Comparison of ENCODE assay signal across 24 cellular contexts in genomic region chr6:147173675-147174339, GRCh38.
"Had no signal": no experiment of that assay in that cellular context is flagged by ENCODE, and none has a peak within 500 bp of the region (broad histone marks: within the 10 kb centered on the region; RNA-seq: fewer than 3 reads in every experiment).

No MANE protein-coding gene starts in this region.

- H3K4me1 Mint-ChIP-seq: activated B cell treated with CpG ODN at 0.5 μM for 24 hours; activated CD4-positive, alpha-beta T cell treated with anti-CD3 and anti-CD28 coated beads, Interleukin-2, amount 10 ng/mL, durations not matched to agents 24 days and 14 days; activated CD8-positive, alpha-beta memory T cell treated with anti-CD3 and anti-CD28 coated beads, Interleukin-2, amount 10 ng/mL, durations not matched to agents 7 days and 5 days; activated naive CD8-positive, alpha-beta T cell treated with anti-CD3 and anti-CD28 coated beads, Interleukin-2, amount 50 U/mL, for 24 hours; brain; central memory CD8-positive, alpha-beta T cell had no signal

- H3K36me3 ChIP-seq: Peyer's patch, SJSA1 had no signal

- H3K27ac Mint-ChIP-seq: activated B cell treated with CpG ODN at 0.5 μM for 24 hours; activated CD4-positive, alpha-beta T cell treated with anti-CD3 and anti-CD28 coated beads, Interleukin-2, amount 10 ng/mL, durations not matched to agents 24 days and 14 days; activated CD8-positive, alpha-beta memory T cell treated with anti-CD3 and anti-CD28 coated beads, Interleukin-2, amount 10 ng/mL, durations not matched to agents 7 days and 5 days; activated naive CD4-positive, alpha-beta T cell treated with anti-CD3 and anti-CD28 coated beads, Interleukin-2, amount 50 U/mL, for 72 hours; activated naive CD8-positive, alpha-beta T cell treated with anti-CD3 and anti-CD28 coated beads, Interleukin-2, amount 50 U/mL, for 24 hours; brain; T-helper 1 cell treated with Interleukin-12 subunit alpha and Interleukin-12 subunit beta and Interleukin-4 antibody, amounts not matched to agents 30 μg/mL and 1 μg/mL, for 36 hours had no signal

- H3K4me3 Mint-ChIP-seq: activated B cell treated with CpG ODN at 0.5 μM for 24 hours; activated CD4-positive, alpha-beta T cell treated with anti-CD3 and anti-CD28 coated beads, Interleukin-2, amount 10 ng/mL, durations not matched to agents 24 days and 14 days; activated CD8-positive, alpha-beta memory T cell treated with anti-CD3 and anti-CD28 coated beads, Interleukin-2, amount 10 ng/mL, durations not matched to agents 7 days and 5 days; activated naive CD8-positive, alpha-beta T cell treated with anti-CD3 and anti-CD28 coated beads, Interleukin-2, amount 50 U/mL, for 24 hours; activated T-cell treated with anti-CD3 and anti-CD28 coated beads, Interleukin-2, amount 50 U/mL, for 4 hours; brain; central memory CD8-positive, alpha-beta T cell; T-helper 1 cell treated with Interleukin-12 subunit alpha and Interleukin-12 subunit beta and Interleukin-4 antibody, amounts not matched to agents 30 μg/mL and 1 μg/mL, for 36 hours had no signal

- H3K27me3 ChIP-seq: Peyer's patch, SJSA1 had no signal

- H3K9me3 ChIP-seq: Peyer's patch, SJSA1 had no signal

- H3K27ac ChIP-seq: Peyer's patch, RWPE1, SJSA1 had no signal

- H3K36me3 Mint-ChIP-seq: activated CD8-positive, alpha-beta memory T cell treated with anti-CD3 and anti-CD28 coated beads, Interleukin-2, amount 10 ng/mL, durations not matched to agents 7 days and 5 days; activated naive CD4-positive, alpha-beta T cell treated with anti-CD3 and anti-CD28 coated beads, Interleukin-2, amount 50 U/mL, for 72 hours; brain had no signal

- H3K27me3 Mint-ChIP-seq: activated B cell treated with CpG ODN at 0.5 μM for 24 hours; activated CD4-positive, alpha-beta T cell treated with anti-CD3 and anti-CD28 coated beads, Interleukin-2, amount 10 ng/mL, durations not matched to agents 24 days and 14 days; activated CD8-positive, alpha-beta memory T cell treated with anti-CD3 and anti-CD28 coated beads, Interleukin-2, amount 10 ng/mL, durations not matched to agents 7 days and 5 days; activated naive CD8-positive, alpha-beta T cell treated with anti-CD3 and anti-CD28 coated beads, Interleukin-2, amount 50 U/mL, for 24 hours; brain; central memory CD8-positive, alpha-beta T cell had no signal

- H3K9me3 Mint-ChIP-seq: activated B cell treated with CpG ODN at 0.5 μM for 24 hours; activated CD4-positive, alpha-beta T cell treated with anti-CD3 and anti-CD28 coated beads, Interleukin-2, amount 10 ng/mL, durations not matched to agents 24 days and 14 days; activated naive CD4-positive, alpha-beta T cell treated with anti-CD3 and anti-CD28 coated beads, Interleukin-2, amount 50 U/mL, for 72 hours; activated naive CD8-positive, alpha-beta T cell treated with anti-CD3 and anti-CD28 coated beads, Interleukin-2, amount 50 U/mL, for 24 hours; activated T-cell treated with anti-CD3 and anti-CD28 coated beads, Interleukin-2, amount 50 U/mL, for 4 hours; brain; central memory CD8-positive, alpha-beta T cell; T-helper 1 cell treated with Interleukin-12 subunit alpha and Interleukin-12 subunit beta and Interleukin-4 antibody, amounts not matched to agents 30 μg/mL and 1 μg/mL, for 36 hours had no signal

- H3K4me3 ChIP-seq: Peyer's patch, SJSA1 had no signal

- DNase-seq: activated B cell treated with CpG ODN at 0.5 μM for 24 hours; activated CD4-positive, alpha-beta T cell treated with anti-CD3 and anti-CD28 coated beads for 1 hour; activated CD4-positive, alpha-beta T cell treated with anti-CD3 and anti-CD28 coated beads, Interleukin-2, amount 10 ng/mL, durations not matched to agents 24 days and 14 days; activated CD4-positive, alpha-beta T cell treated with anti-CD3 and anti-CD28 coated beads, Interleukin-2, amount 50 U/mL, for 48 hours; activated CD8-positive, alpha-beta memory T cell treated with anti-CD3 and anti-CD28 coated beads, Interleukin-2, amount 10 ng/mL, durations not matched to agents 7 days and 5 days; activated effector memory CD4-positive, alpha-beta T cell treated with anti-CD3 and anti-CD28 coated beads, Interleukin-2, amount 50 U/mL, for 16 hours; activated naive CD4-positive, alpha-beta T cell treated with Interleukin-2 at 50 U/mL for 16 hours; activated naive CD8-positive, alpha-beta T cell treated with anti-CD3 and anti-CD28 coated beads, Interleukin-2, amount 50 U/mL, for 24 hours; activated T-cell treated with anti-CD3 and anti-CD28 coated beads, Interleukin-2, amount 50 U/mL, for 4 hours; amygdala; NCI-H1048; NCI-H1930; NCI-H510A treated with DMSO at 0.1 percent for 48 hours; NCI-H69; NK-92 treated with Interleukin-12 subunit alpha and Interleukin-12 subunit beta, amount 100 ng/mL, for 24 hours; OCI-M1; Peyer's patch; SHP77 had no signal

- H3K4me1 ChIP-seq: Peyer's patch, SJSA1 had no signal
